Comparison of ENCODE assay signal across 8 cellular contexts in genomic region chrX:37796805-37797204, GRCh38. TPM values are rescaled to one million over a fixed set of nuclear protein-coding genes. Genes with fewer than 3 reads are reported as not detected.
DNase-seq lines count a peak whose midpoint lies in the region; ATAC-seq and TF ChIP-seq lines count a peak whose summit lies in the region.

No MANE protein-coding gene starts in this region.

- H2AFZ ChIP-seq in OCI-LY7 (ENCODE audit: low read length): no peak overlapping the region

- no peaks in the 10 kb centered on the region for H3K9me3 ChIP-seq in OCI-LY7 (ENCODE audit: low read length)

- peak; percentile 76 for DNase-seq in OCI-LY7 (ENCODE audit: low spot score)
- DNase-seq in mucosa of gallbladder (ENCODE audit: low spot score): peak; percentile 20
- no peak for DNase-seq in HuH-7.5 (ENCODE audit: low spot score)
- no peak for DNase-seq in stimulated activated CD8-positive, alpha-beta memory T cell treated with anti-CD3 and anti-CD28 coated beads, Interleukin-4, amount 100 ng/mL, for 48 hours
- DNase-seq in NCI-H2107 treated with DMSO at 0.1 percent for 48 hours (lab: John Stamatoyannopoulos, UW; ENCODE audit: unreplicated experiment): no peak
- no peak for DNase-seq in NCI-H1105 (lab: John Stamatoyannopoulos, UW)

- peak overlapping the region; percentile 89 for H3K27ac ChIP-seq in OCI-LY7 (ENCODE audit: low read depth, low read length, poor library complexity, severe bottlenecking)

- TF ChIP-seq CTCF in OCI-LY7 (conservative IDR thresholded peaks at IDR 0.05; ENCODE audit: low read length): no peak

- ATAC-seq in GM18870 (IDR thresholded peaks at IDR 0.05; ENCODE audit: unreplicated experiment) (peak; percentile 89), HG02884 (IDR thresholded peaks at IDR 0.05; ENCODE audit: unreplicated experiment) (peak; percentile 85)

- H3K4me3 ChIP-seq in OCI-LY7 (ENCODE audit: low read depth, low read length, poor library complexity, severe bottlenecking): peak overlapping the region; percentile 21

- CTCF ChIA-PET in OCI-LY7 (lab: Charles Lee; ENCODE audit: unreplicated experiment): interaction anchor here (1.5 kb wide), 1 partner anchor 28 kb away, joined by 3 read pairs; no protein-coding TSS in a partner anchor

- H3K9me2 ChIP-seq in OCI-LY7 (ENCODE audit: insufficient read depth, low read length): no peaks in the 10 kb centered on the region

- no peaks in the 10 kb centered on the region; the same call in 1 of the 2 replicates for H3K79me2 ChIP-seq in OCI-LY7 (ENCODE audit: insufficient read depth, low read depth, low read length)

- peak overlapping the region; percentile 64 for H3K4me2 ChIP-seq in OCI-LY7 (ENCODE audit: low read length)

- BruUV-seq in OCI-LY7 (replicated peaks; lab: Mats Ljungman, UMichigan): no TSS peak

- H3K4me1 ChIP-seq in OCI-LY7 (ENCODE audit: insufficient read depth, low read length, poor library complexity, severe bottlenecking): peaks cover 51% of the 10 kb centered on the region

- H3K36me3 ChIP-seq in OCI-LY7 (ENCODE audit: insufficient read depth, low read length): peaks cover 95% of the 10 kb centered on the region

- intact Hi-C loops in OCI-LY7 (cut with micrococcal nuclease; ENCODE audit: unreplicated experiment): no loop called here

- POLR2A ChIA-PET in OCI-LY7 (lab: Charles Lee): interaction anchor here (1.1 to 1.7 kb wide), 4 partner anchors 9 to 20 kb away, joined by 3 to 5 read pairs (median 4); no protein-coding TSS in a partner anchor

- H4K20me1 ChIP-seq in OCI-LY7 (ENCODE audit: insufficient read depth, low read length): no peaks in the 10 kb centered on the region

RNA-seq across cellular contexts. Expression of gene CYBB, which starts 16.9 kb away (rescaled TPM):
- total RNA-seq in OCI-LY7 (2014; rRNA removed; shearing (Covaris generic)): 23.8 and 25.4 TPM in 2 replicates
- total RNA-seq in OCI-LY7 (2022): 29.8 and 38.3 TPM in 2 replicates
- total RNA-seq in mucosa of gallbladder: 41.8 TPM

RNA-seq across cellular contexts. Expression of gene DYNLT3, which starts 50.6 kb away (rescaled TPM):
- total RNA-seq in OCI-LY7 (2014; rRNA removed; shearing (Covaris generic)): 0.08 and 0.73 TPM in 2 replicates
- 18.6 and 21.8 TPM in 2 replicates for total RNA-seq in OCI-LY7 (2022)
- 65.8 TPM for total RNA-seq in mucosa of gallbladder

Comparison
In these comparisons a context has a peak if more than half of its experiments do, and no peak if none do; other contexts are left out.
1. DNase-seq: peak in OCI-LY7 (single experiment) and mucosa of gallbladder (single experiment); none in HuH-7.5 (single experiment), stimulated activated CD8-positive, alpha-beta memory T cell treated with anti-CD3 and anti-CD28 coated beads, Interleukin-4, amount 100 ng/mL, for 48 hours (single experiment), NCI-H2107 treated with DMSO at 0.1 percent for 48 hours (single experiment) and NCI-H1105 (single experiment).